In genomic region chr2:224457408-224458096, GRCh38 we compare ENCODE assay signal across 22 cellular contexts. TPM values are rescaled to one million over a fixed set of nuclear protein-coding genes. Genes with fewer than 3 reads are reported as not detected.
DNase-seq lines count a peak whose midpoint lies in the region; ATAC-seq, FAIRE-seq and TF ChIP-seq lines count a peak whose summit lies in the region.
"Had no signal": no experiment of that assay in that cellular context is flagged by ENCODE, and none has a peak within 500 bp of the region (broad histone marks: within the 10 kb centered on the region; RNA-seq: fewer than 3 reads in every experiment).

No MANE protein-coding gene starts in this region.

- H3K27me3 Mint-ChIP-seq in GM23338 (ENCODE audit: insufficient read depth, low read depth, poor library complexity) (no peaks in the 10 kb centered on the region), endothelial cell (ENCODE audit: unreplicated experiment) (peaks cover 2% of the 10 kb centered on the region)

- dilution Hi-C loops in IMR-90 (cut with HindIII; ENCODE audit: low sequenced_read_pairs, unreplicated experiment), result no loop called here

- H3K27me3 ChIP-seq in GM23338 (ENCODE audit: insufficient read depth), result no peaks in the 10 kb centered on the region
- H3K27me3 ChIP-seq in IMR-90 (ENCODE audit: control insufficient read depth, insufficient read depth, low read length), result peaks cover 3% of the 10 kb centered on the region; the same call in 1 of the 2 replicates
- H3K27me3 ChIP-seq: BE2C, BLaER1 had no signal

- no peak for FAIRE-seq in A549 (lab: Jason Lieb, UNC)
- FAIRE-seq: A204.1, G401.6, GM12891 had no signal

- H3K9me3 ChIP-seq in A549 (no peaks in the 10 kb centered on the region), IMR-90 (ENCODE audit: control insufficient read depth, insufficient read depth, low read length) (no peaks in the 10 kb centered on the region)
- H3K9me3 ChIP-seq: BE2C had no signal

- no peak for TF ChIP-seq POLR2A in A549 (IDR thresholded peaks at IDR 0.05; ENCODE audit: low read length)
- TF ChIP-seq POLR2A in IMR-90 (IDR thresholded peaks at IDR 0.05; ENCODE audit: low read depth, low read length), result no peak

- H4K91ac ChIP-seq in IMR-90 (ENCODE audit: insufficient read depth, low read depth, low read length), result no peak overlapping the region

- H2BK20ac ChIP-seq in IMR-90 (ENCODE audit: low read depth, low read length), result no peak overlapping the region

- H4K8ac ChIP-seq in IMR-90 (ENCODE audit: low read depth in 2 of 2, low read length in 2 of 2), result no peak overlapping the region

- no peaks in the 10 kb centered on the region for H3F3A ChIP-seq in GM23338 (replicated peaks; ENCODE audit: low read depth)

- H3K4me3 ChIP-seq in A549 (no peak overlapping the region), GM23338 (no peak overlapping the region), IMR-90 (ENCODE audit: insufficient read depth, low read depth, low read length) (no peak overlapping the region)
- H3K4me3 ChIP-seq: BLaER1 had no signal

- no peak for TF ChIP-seq RAD21 in A549 (conservative IDR thresholded peaks at IDR 0.05 in 1 of 2, IDR thresholded peaks at IDR 0.05 in 1 of 2)
- TF ChIP-seq RAD21 in IMR-90 (IDR thresholded peaks at IDR 0.05; ENCODE audit: low read length), result no peak

- H3K27ac ChIP-seq in A549, result no peak overlapping the region
- H3K27ac ChIP-seq in GM23338 (ENCODE audit: low read depth), result no peak overlapping the region
- H3K27ac ChIP-seq in IMR-90 (ENCODE audit: insufficient read depth, low read length), result no peak overlapping the region
- H3K27ac ChIP-seq: BLaER1 had no signal

- no peak overlapping the region for H3K4ac ChIP-seq in IMR-90 (ENCODE audit: low read depth, low read length)

- H2BK120ac ChIP-seq in IMR-90 (ENCODE audit: low read depth, low read length), result no peak overlapping the region

- no peak for TF ChIP-seq EP300 in A549 (IDR thresholded peaks at IDR 0.05)

- H3K36me3 ChIP-seq in GM23338 (ENCODE audit: insufficient read depth) (no peaks in the 10 kb centered on the region), IMR-90 (ENCODE audit: control insufficient read depth, insufficient read depth, low read length) (no peaks in the 10 kb centered on the region)
- H3K36me3 ChIP-seq: BE2C, BLaER1 had no signal

- H2AK5ac ChIP-seq in IMR-90 (ENCODE audit: low read depth, low read length), result no peak overlapping the region

- in situ Hi-C loops in IMR-90 (cut with MboI; ENCODE audit: low sequenced_read_pairs), result no loop called here

- H3K56ac ChIP-seq in IMR-90 (ENCODE audit: extremely low read depth, insufficient read depth, low read length), result no peak overlapping the region

- ATAC-seq in A549 (no peak), GM23338 (no peak), IMR-90 (ENCODE audit: low read depth) (no peak), HG02970 (IDR thresholded peaks at IDR 0.05; ENCODE audit: low FRiP score, unreplicated experiment) (no peak), HG03565 (IDR thresholded peaks at IDR 0.05; ENCODE audit: unreplicated experiment) (no peak)

- no peak overlapping the region for H3K9ac ChIP-seq in IMR-90 (ENCODE audit: low read depth, low read length)
- H3K9ac ChIP-seq: BLaER1 had no signal

- H3K36me3 Mint-ChIP-seq in GM23338 (ENCODE audit: low read depth) (peaks cover 16% of the 10 kb centered on the region), endothelial cell (ENCODE audit: low read depth, unreplicated experiment) (peaks cover 15% of the 10 kb centered on the region)
- H3K36me3 Mint-ChIP-seq: CD14-positive monocyte had no signal

- H3K9me3 Mint-ChIP-seq in GM23338, result peaks cover 16% of the 10 kb centered on the region; the same call in 2 of the 3 replicates
- H3K9me3 Mint-ChIP-seq in endothelial cell (ENCODE audit: unreplicated experiment), result no peaks in the 10 kb centered on the region

- no peak overlapping the region for H4K5ac ChIP-seq in IMR-90 (ENCODE audit: low read depth, low read length)

- H3K4me2 ChIP-seq in A549 (no peak overlapping the region), GM23338 (no peak overlapping the region), IMR-90 (ENCODE audit: low read depth, low read length) (no peak overlapping the region)
- H3K4me2 ChIP-seq: BLaER1 had no signal

- H3K14ac ChIP-seq in IMR-90 (replicated peaks; ENCODE audit: low read depth, low read length), result no peak overlapping the region

- H3K4me1 Mint-ChIP-seq in GM23338, result no peaks in the 10 kb centered on the region
- H3K4me1 Mint-ChIP-seq in endothelial cell (ENCODE audit: unreplicated experiment), result peaks cover 4% of the 10 kb centered on the region
- H3K4me1 Mint-ChIP-seq: CD14-positive monocyte; CD4-positive, alpha-beta memory T cell; CD4-positive, CD25-positive, alpha-beta regulatory T cell; CD8-positive, alpha-beta memory T cell had no signal

- H3K4me3 Mint-ChIP-seq in GM23338 (no peak overlapping the region), endothelial cell (ENCODE audit: unreplicated experiment) (peak overlapping the region; percentile 4)
- H3K4me3 Mint-ChIP-seq: CD14-positive monocyte; CD4-positive, alpha-beta memory T cell; CD4-positive, CD25-positive, alpha-beta regulatory T cell; CD8-positive, alpha-beta memory T cell had no signal

- CTCF ChIA-PET in A549 (lab: Yijun Ruan, JAX), result no interaction called here
- CTCF ChIA-PET in IMR-90 (lab: Yijun Ruan, JAX), result no interaction called here

- no peaks in the 10 kb centered on the region for H3K79me2 ChIP-seq in GM23338 (replicated peaks; ENCODE audit: insufficient read depth)

- no peak overlapping the region for H2AK9ac ChIP-seq in IMR-90 (replicated peaks; ENCODE audit: low read depth, low read length, poor library complexity)

- H2BK5ac ChIP-seq in IMR-90 (ENCODE audit: low read depth, low read length, poor library complexity, severe bottlenecking), result no peak overlapping the region

- DNase-seq in A549 (ENCODE audit: low read depth in 1 of 2, low spot score in 1 of 2), result no peak
- no peak for DNase-seq in GM23338 (ENCODE audit: low spot score)
- DNase-seq in IMR-90, result no peak
- DNase-seq in endothelial cell (ENCODE audit: low spot score), result no peak
- no peak for DNase-seq in DMS 273 treated with DMSO at 0.1 percent for 48 hours (lab: John Stamatoyannopoulos, UW)
- no peak for DNase-seq in AG08395 (ENCODE audit: low spot score)
- DNase-seq: 8988T; BE2C; C1 segment of cervical spinal cord; CD4-positive, alpha-beta memory T cell; CD4-positive, CD25-positive, alpha-beta regulatory T cell; CD8-positive, alpha-beta memory T cell; COR-L47; DMS79 treated with DMSO at 0.1 percent for 48 hours; GF-D8 had no signal

- H3K27ac Mint-ChIP-seq in GM23338, result peak overlapping the region; percentile 3; the same call in 1 of the 2 replicates
- H3K27ac Mint-ChIP-seq in endothelial cell (ENCODE audit: unreplicated experiment), result no peak overlapping the region
- H3K27ac Mint-ChIP-seq: CD14-positive monocyte; CD4-positive, alpha-beta memory T cell; CD4-positive, CD25-positive, alpha-beta regulatory T cell; CD8-positive, alpha-beta memory T cell had no signal

- TF ChIP-seq CTCF in A549 (IDR thresholded peaks at IDR 0.05), result no peak
- no peak for TF ChIP-seq CTCF in GM23338 (conservative IDR thresholded peaks at IDR 0.05; ENCODE audit: low read depth in 2 of 2)
- no peak for TF ChIP-seq CTCF in IMR-90 (conservative IDR thresholded peaks at IDR 0.05; ENCODE audit: low read depth, low read length)
- TF ChIP-seq CTCF in endothelial cell (IDR thresholded peaks at IDR 0.05; ENCODE audit: unreplicated experiment), result no peak

- 61% methylated on average over 10 of the region's 10 CpGs for WGBS in A549 (ENCODE audit: missing lambda C conversion rate)
- 78% methylated on average over 2 of the region's 10 CpGs; no CpG with 5 or more reads in 1 of the 2 experiments for WGBS in IMR-90 (ENCODE audit: extremely low coverage in 2 of 2, insufficient read length in 1 of 2), 2 experiments

- H3K9me1 ChIP-seq in IMR-90 (ENCODE audit: insufficient read depth, low read length), result no peaks in the 10 kb centered on the region

- no peak overlapping the region for H2BK15ac ChIP-seq in IMR-90 (ENCODE audit: low read depth, low read length)

- no peaks in the 10 kb centered on the region for H3K79me1 ChIP-seq in IMR-90 (ENCODE audit: low read depth in 1 of 2, low read length in 2 of 2)

- POLR2A ChIA-PET in A549 (lab: Yijun Ruan, JAX) (no interaction called here), IMR-90 (lab: Charles Lee; ENCODE audit: unreplicated experiment) (no interaction called here)

- no TSS peak for BruUV-seq in IMR-90 (replicated peaks; lab: Mats Ljungman, UMichigan)

- H4K20me1 ChIP-seq in GM23338 (replicated peaks; ENCODE audit: insufficient read depth), result no peaks in the 10 kb centered on the region
- H4K20me1 ChIP-seq in IMR-90 (ENCODE audit: insufficient read depth, low read length), result no peaks in the 10 kb centered on the region
- H4K20me1 ChIP-seq: BLaER1 had no signal

- H3K18ac ChIP-seq in IMR-90 (ENCODE audit: low read depth, low read length), result no peak overlapping the region

- intact Hi-C loops in IMR-90 (cut with micrococcal nuclease), result no loop called here

- H3K9me2 ChIP-seq in GM23338 (ENCODE audit: insufficient read depth), result no peaks in the 10 kb centered on the region; the same call in 1 of the 2 replicates

- H2AFZ ChIP-seq in GM23338 (no peak overlapping the region), IMR-90 (replicated peaks; ENCODE audit: low read length, poor library complexity) (no peak overlapping the region)

- no peak overlapping the region for H3K23ac ChIP-seq in IMR-90 (ENCODE audit: low read depth, low read length)

- no peaks in the 10 kb centered on the region for H3K4me1 ChIP-seq in A549
- H3K4me1 ChIP-seq in GM23338 (ENCODE audit: insufficient read depth), result peaks cover 3% of the 10 kb centered on the region; the same call in 1 of the 2 replicates
- H3K4me1 ChIP-seq in IMR-90 (ENCODE audit: control insufficient read depth, insufficient read depth, low read length), result no peaks in the 10 kb centered on the region
- H3K4me1 ChIP-seq: BE2C had no signal

TF ChIP-seq in GM23338, 12 proteins besides CTCF, POLR2A, EP300 and RAD21 (continues in another document):
- TF ChIP-seq EZH2 (IDR thresholded peaks at IDR 0.05; ENCODE audit: low read depth, unreplicated experiment), result no peak

TF ChIP-seq in IMR-90, 13 proteins besides CTCF, POLR2A, EP300 and RAD21 (continues in another document):
- no peak for TF ChIP-seq MXI1 (IDR thresholded peaks at IDR 0.05; ENCODE audit: borderline replicate concordance, low read depth, low read length)
- no peak for TF ChIP-seq RFX5 (IDR thresholded peaks at IDR 0.05; ENCODE audit: low read depth, low read length)
- no peak for TF ChIP-seq CHD1 (IDR thresholded peaks at IDR 0.05; ENCODE audit: low read depth, low read length)

RNA-seq across cellular contexts. Expression of gene FAM124B, which starts 55.6 kb away (rescaled TPM):
- not detected in 2 replicates for polyA plus RNA-seq in A549 (2011; rRNA removed)
- polyA plus RNA-seq in A549 (2012; cell fraction: cytosol; rRNA removed), result not detected in 2 replicates
- not detected in 2 replicates for polyA plus RNA-seq in A549 (2012; cell fraction: nucleus; rRNA removed)
- not detected in 3 replicates for polyA plus RNA-seq in A549 (2017; fragmentation: RNase III; extraction: RNeasy Plus Mini Kit Qiagen cat#74134 plus additional on column Dnase treatment)
- not detected in 2 replicates for polyA minus RNA-seq in A549 (2011; rRNA and poly(A)+ RNA removed)
- 6.8 and 6.9 TPM in 2 replicates for total RNA-seq in GM23338 (2014; rRNA removed; shearing (Covaris generic))
- polyA plus RNA-seq in GM23338 (2016; fragmentation: Nextera tagmentation; extraction: Ambion mirVana), result 2.9 and 3.0 TPM in 2 replicates
- not detected in 2 replicates for total RNA-seq in IMR-90 (2012; rRNA removed)
- not detected in 2 replicates for polyA plus RNA-seq in IMR-90 (2012; rRNA removed)
- polyA plus RNA-seq in IMR-90 (2012; cell fraction: cytosol; rRNA removed), result not detected in 2 replicates
- 0.03 TPM in 1 of 2 replicates, not detected in the other for polyA plus RNA-seq in IMR-90 (2012; cell fraction: nucleus; rRNA removed; ENCODE audit: low replicate concordance)
- total RNA-seq in endothelial cell (ENCODE audit: unreplicated experiment), result 269 TPM
- total RNA-seq: CD8-positive, alpha-beta memory T cell had no signal
- polyA plus RNA-seq: CD8-positive, alpha-beta memory T cell had no signal

Comparison
In these comparisons a context has a peak if more than half of its experiments do, and no peak if none do; other contexts are left out.
1. RNA of gene FAM124B, which starts 55.6 kb away (total RNA-seq): 269 TPM in endothelial cell (single experiment); 6.8 to 6.9 TPM in GM23338 and not detected in IMR-90; every median in the first group is over 10 times any median in the second.